9 cellular contexts compared by ENCODE assay signal in genomic region chr15:50879016-50879415, GRCh38. TPM values are rescaled to one million over a fixed set of nuclear protein-coding genes. Genes with fewer than 3 reads are reported as not detected.
DNase-seq lines count a peak whose midpoint lies in the region; ATAC-seq and TF ChIP-seq lines count a peak whose summit lies in the region.
"Had no signal": no experiment of that assay in that cellular context is flagged by ENCODE, and none has a peak within 500 bp of the region (broad histone marks: within the 10 kb centered on the region; RNA-seq: fewer than 3 reads in every experiment).

No MANE protein-coding gene starts in this region.

- no peaks in the 10 kb centered on the region for H3K36me3 ChIP-seq in Karpas-422 (ENCODE audit: insufficient read depth, low read length)
- no peaks in the 10 kb centered on the region for H3K36me3 ChIP-seq in smooth muscle cell (ENCODE audit: low read depth)
- H3K36me3 ChIP-seq: SJCRH30 had no signal

- no peaks in the 10 kb centered on the region for H4K20me1 ChIP-seq in Karpas-422 (ENCODE audit: insufficient read depth, low read depth, low read length)
- no peaks in the 10 kb centered on the region for H4K20me1 ChIP-seq in smooth muscle cell (ENCODE audit: low read depth)

- H3K4me3 ChIP-seq in Karpas-422 (ENCODE audit: low read length) (no peak overlapping the region), smooth muscle cell (no peak overlapping the region)
- H3K4me3 ChIP-seq: SJCRH30 had no signal

- H2AFZ ChIP-seq in Karpas-422 (ENCODE audit: low read length) (peak overlapping the region; percentile 79), smooth muscle cell (ENCODE audit: low read depth) (no peak overlapping the region)

- H3K9ac ChIP-seq in Karpas-422 (ENCODE audit: low read length) (peak overlapping the region; percentile 16; the same call in 1 of the 2 replicates), smooth muscle cell (ENCODE audit: low read depth) (no peak overlapping the region)

- peaks cover 29% of the 10 kb centered on the region for H3K4me1 ChIP-seq in Karpas-422 (ENCODE audit: low read length)
- peaks cover 10% of the 10 kb centered on the region for H3K4me1 ChIP-seq in smooth muscle cell (ENCODE audit: low read depth)
- H3K4me1 ChIP-seq: SJCRH30 had no signal

- peaks cover 1% of the 10 kb centered on the region for H3K27me3 Mint-ChIP-seq in activated CD4-positive, alpha-beta T cell treated with anti-CD3 and anti-CD28 coated beads, Interleukin-2, amount 10 ng/mL, durations not matched to agents 24 days and 14 days
- peaks cover 0 to 2% of the 10 kb centered on the region in 2 donors for H3K27me3 Mint-ChIP-seq in natural killer cell treated with Interleukin-12 subunit alpha and Interleukin-12 subunit beta and Interleukin-15 and Interleukin-18, amount 100 ng/mL, for 72 hours

- TF ChIP-seq CTCF in smooth muscle cell (IDR thresholded peaks at IDR 0.05; ENCODE audit: borderline replicate concordance, insufficient read depth, poor library complexity, severe bottlenecking) = no peak

- H3K9me3 ChIP-seq in Karpas-422 (ENCODE audit: low read length) (no peaks in the 10 kb centered on the region), smooth muscle cell (replicated peaks; ENCODE audit: low read depth) (no peaks in the 10 kb centered on the region)
- H3K9me3 ChIP-seq: SJCRH30 had no signal

- H3K27ac ChIP-seq in Karpas-422 (ENCODE audit: low read length) = no peak overlapping the region
- no peak overlapping the region for H3K27ac ChIP-seq in smooth muscle cell (ENCODE audit: low read depth)
- H3K27ac ChIP-seq: SJCRH30 had no signal

- DNase-seq in activated CD4-positive, alpha-beta T cell treated with anti-CD3 and anti-CD28 coated beads, Interleukin-2, amount 10 ng/mL, durations not matched to agents 24 days and 14 days = peak; percentile 79
- no peak for DNase-seq in activated CD4-positive, alpha-beta T cell treated with anti-CD3 and anti-CD28 coated beads, Interleukin-2, amount 50 U/mL, for 4 hours
- DNase-seq in Karpas-422 (peak; percentile 57), DMS153 treated with DMSO at 0.1 percent for 48 hours (lab: John Stamatoyannopoulos, UW; ENCODE audit: unreplicated experiment) (no peak), smooth muscle cell (lab: John Stamatoyannopoulos, UW; ENCODE audit: unreplicated experiment) (no peak), epidermal melanocyte (ENCODE audit: insufficient read length, low spot score) (no peak)
- peak; percentile 64 for DNase-seq in natural killer cell treated with Interleukin-12 subunit alpha and Interleukin-12 subunit beta and Interleukin-15 and Interleukin-18, amount 100 ng/mL, for 72 hours (ENCODE audit: low spot score)
- DNase-seq: SJCRH30 had no signal

- intact Hi-C loops in activated CD4-positive, alpha-beta T cell treated with anti-CD3 and anti-CD28 coated beads, Interleukin-2, amount 10 ng/mL, durations not matched to agents 24 days and 14 days (cut with micrococcal nuclease) = no loop called here

- peak overlapping the region; percentile 70 for H3K4me3 Mint-ChIP-seq in activated CD4-positive, alpha-beta T cell treated with anti-CD3 and anti-CD28 coated beads, Interleukin-2, amount 10 ng/mL, durations not matched to agents 24 days and 14 days
- peak overlapping the region; percentile 84 for H3K4me3 Mint-ChIP-seq in natural killer cell treated with Interleukin-12 subunit alpha and Interleukin-12 subunit beta and Interleukin-15 and Interleukin-18, amount 100 ng/mL, for 72 hours

- ATAC-seq in HG02588 (IDR thresholded peaks at IDR 0.05; ENCODE audit: unreplicated experiment) = peak; percentile 61
- ATAC-seq in natural killer cell treated with Interleukin-12 subunit alpha and Interleukin-12 subunit beta and Interleukin-15 and Interleukin-18, amount 100 ng/mL, for 72 hours = peak; percentile 82 to 87

- 91% methylated on average over 2 of the region's 2 CpGs for WGBS in smooth muscle cell (ENCODE audit: low lambda C conversion rate)

- H3K4me2 ChIP-seq in Karpas-422 (ENCODE audit: low read depth, low read length, poor library complexity, severe bottlenecking) = peak overlapping the region; percentile 41
- H3K4me2 ChIP-seq in smooth muscle cell = no peak overlapping the region

- H3K27me3 ChIP-seq in Karpas-422 (ENCODE audit: low read length) (no peaks in the 10 kb centered on the region), smooth muscle cell (ENCODE audit: low read depth) (no peaks in the 10 kb centered on the region)
- H3K27me3 ChIP-seq: SJCRH30 had no signal

- H3K79me2 ChIP-seq in Karpas-422 (ENCODE audit: low read length) (no peaks in the 10 kb centered on the region), smooth muscle cell (ENCODE audit: low read depth) (no peaks in the 10 kb centered on the region)

- H3F3A ChIP-seq in smooth muscle cell (ENCODE audit: low read depth) = peaks cover 2% of the 10 kb centered on the region

- no peaks in the 10 kb centered on the region for H3K9me3 Mint-ChIP-seq in activated CD4-positive, alpha-beta T cell treated with anti-CD3 and anti-CD28 coated beads, Interleukin-2, amount 10 ng/mL, durations not matched to agents 24 days and 14 days
- no peaks in the 10 kb centered on the region for H3K9me3 Mint-ChIP-seq in natural killer cell treated with Interleukin-12 subunit alpha and Interleukin-12 subunit beta and Interleukin-15 and Interleukin-18, amount 100 ng/mL, for 72 hours

- peaks cover 57% of the 10 kb centered on the region for H3K4me1 Mint-ChIP-seq in activated CD4-positive, alpha-beta T cell treated with anti-CD3 and anti-CD28 coated beads, Interleukin-2, amount 10 ng/mL, durations not matched to agents 24 days and 14 days
- peaks cover 50 to 73% of the 10 kb centered on the region in 2 donors for H3K4me1 Mint-ChIP-seq in natural killer cell treated with Interleukin-12 subunit alpha and Interleukin-12 subunit beta and Interleukin-15 and Interleukin-18, amount 100 ng/mL, for 72 hours (ENCODE audit: low read depth in 2 of 2)

- H3K9me2 ChIP-seq in Karpas-422 (replicated peaks; ENCODE audit: insufficient read depth, low read length) = no peaks in the 10 kb centered on the region

- H3K27ac Mint-ChIP-seq in activated CD4-positive, alpha-beta T cell treated with anti-CD3 and anti-CD28 coated beads, Interleukin-2, amount 10 ng/mL, durations not matched to agents 24 days and 14 days = peak overlapping the region; percentile 81
- H3K27ac Mint-ChIP-seq in natural killer cell treated with Interleukin-12 subunit alpha and Interleukin-12 subunit beta and Interleukin-15 and Interleukin-18, amount 100 ng/mL, for 72 hours = peak overlapping the region; percentile 99 to 100

- H3K36me3 Mint-ChIP-seq in activated CD4-positive, alpha-beta T cell treated with anti-CD3 and anti-CD28 coated beads, Interleukin-2, amount 10 ng/mL, durations not matched to agents 24 days and 14 days (ENCODE audit: low read depth) = no peaks in the 10 kb centered on the region
- H3K36me3 Mint-ChIP-seq in natural killer cell treated with Interleukin-12 subunit alpha and Interleukin-12 subunit beta and Interleukin-15 and Interleukin-18, amount 100 ng/mL, for 72 hours = no peaks in the 10 kb centered on the region

RNA-seq across cellular contexts. Expression of gene AP4E1, which starts 29.5 kb away (rescaled TPM):
- total RNA-seq in activated CD4-positive, alpha-beta T cell treated with anti-CD3 and anti-CD28 coated beads, Interleukin-2, amount 10 ng/mL, durations not matched to agents 24 days and 14 days = 16.5 TPM in 2 replicates
- total RNA-seq in Karpas-422 (2014; rRNA removed; shearing (Covaris generic); ENCODE audit: low replicate concordance) = 13.6 and 26.5 TPM in 2 replicates
- total RNA-seq in natural killer cell treated with Interleukin-12 subunit alpha and Interleukin-12 subunit beta and Interleukin-15 and Interleukin-18, amount 100 ng/mL, for 72 hours = 10 to 100 TPM; 13.7 to 16.1 TPM
- total RNA-seq in smooth muscle cell = 8.2 and 13.4 TPM in 2 replicates
- 2.3 and 3.5 TPM in 2 replicates for polyA plus RNA-seq in smooth muscle cell

Comparison
In these comparisons a context has a peak if more than half of its experiments do, and no peak if none do; other contexts are left out.
1. DNase-seq: peak in activated CD4-positive, alpha-beta T cell treated with anti-CD3 and anti-CD28 coated beads, Interleukin-2, amount 10 ng/mL, durations not matched to agents 24 days and 14 days (single experiment), Karpas-422 (single experiment) and natural killer cell treated with Interleukin-12 subunit alpha and Interleukin-12 subunit beta and Interleukin-15 and Interleukin-18, amount 100 ng/mL, for 72 hours (single experiment); none in activated CD4-positive, alpha-beta T cell treated with anti-CD3 and anti-CD28 coated beads, Interleukin-2, amount 50 U/mL, for 4 hours (0 of 2), DMS153 treated with DMSO at 0.1 percent for 48 hours (single experiment), smooth muscle cell (single experiment) and epidermal melanocyte (single experiment).